In the genomic region with DNA sequence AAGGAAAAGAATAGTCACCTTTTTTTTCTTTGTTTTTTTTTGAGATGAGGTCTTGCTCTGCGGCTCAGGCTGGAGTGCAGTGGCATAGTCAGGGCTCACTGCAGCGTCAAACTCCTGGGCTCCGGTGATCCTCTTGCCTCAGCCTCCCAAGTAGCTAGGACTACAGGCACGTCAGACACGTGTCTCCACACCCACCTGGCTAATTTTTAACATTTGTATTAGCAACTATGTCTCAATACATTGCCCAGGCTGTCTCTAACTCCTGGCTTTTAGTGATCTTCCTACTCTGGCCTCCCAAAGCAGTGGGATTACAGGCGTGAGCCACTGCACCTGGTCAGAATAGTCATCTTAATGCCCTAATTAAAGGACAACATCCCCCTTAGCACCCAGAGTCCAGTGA, we compare ENCODE assay signal across 9 cellular contexts.
"Had no signal": no experiment of that assay in that cellular context is flagged by ENCODE, and none has a peak within 500 bp of the region (broad histone marks: within the 10 kb centered on the region; RNA-seq: fewer than 3 reads in every experiment).

No MANE protein-coding gene starts in this region.

- H3K4me1 ChIP-seq: HAP-1 had no signal

- H2AFZ ChIP-seq: GM23248 had no signal

- ATAC-seq: HCT116, K562 had no signal

- H3K36me3 ChIP-seq: HAP-1 had no signal

- H3K9me3 ChIP-seq: HAP-1 had no signal

- H3K9ac ChIP-seq: GM23248 had no signal

- H3K4me3 ChIP-seq: GM23248, HAP-1, K562 had no signal

- DNase-seq: GM23248, GOT3, H7, HFFc6, IMR-90 had no signal

- FAIRE-seq: K562 had no signal

- H3K27ac ChIP-seq: GM23248, HL-60 had no signal
